8 cellular contexts compared by ENCODE assay signal in genomic region chr12:13864081-13864673, GRCh38.
DNase-seq lines count a peak whose midpoint lies in the region; ATAC-seq and TF ChIP-seq lines count a peak whose summit lies in the region.

No MANE protein-coding gene starts in this region.

- no peak overlapping the region for H2AFZ ChIP-seq in neuronal stem cell (ENCODE audit: low read length)

- DNase-seq in Caki2 (ENCODE audit: low read depth) (peak; percentile 54), HL-60 (ENCODE audit: low read depth in 1 of 2, low spot score in 1 of 2) (peak; percentile 37 to 53), NCI-H774 (lab: John Stamatoyannopoulos, UW) (peak; percentile 36), fibroblast of villous mesenchyme (ENCODE audit: low read depth) (peak; percentile 51), neuronal stem cell (ENCODE audit: low spot score) (peak; percentile 57), tibial nerve (ENCODE audit: low spot score in 2 of 2) (peak; percentile 27 to 46)
- peak; percentile 77 for DNase-seq in activated CD8-positive, alpha-beta memory T cell treated with anti-CD3 and anti-CD28 coated beads, Interleukin-2, amount 50 U/mL, for 48 hours

- no peak overlapping the region for H3K4me3 ChIP-seq in HL-60 (replicated peaks; ENCODE audit: insufficient read depth, low read length)
- H3K4me3 ChIP-seq in fibroblast of villous mesenchyme (ENCODE audit: low read depth, low read length): no peak overlapping the region
- no peak overlapping the region for H3K4me3 ChIP-seq in neuronal stem cell (ENCODE audit: low read length in 2 of 2)
- H3K4me3 ChIP-seq in tibial nerve: no peak overlapping the region

- H3K36me3 ChIP-seq in neuronal stem cell (replicated peaks in 1 of 2; ENCODE audit: control insufficient read depth in 2 of 2, insufficient read depth in 2 of 2, low read length in 2 of 2) (peaks cover 0 to 5% of the 10 kb centered on the region in 2 donors), tibial nerve (no peaks in the 10 kb centered on the region)

- H2BK12ac ChIP-seq in neuronal stem cell (ENCODE audit: low read length): no peak overlapping the region

- TF ChIP-seq CTCF in HL-60 (IDR thresholded peaks at IDR 0.05; ENCODE audit: insufficient read depth, low read length) (peak; percentile 97), fibroblast of villous mesenchyme (IDR thresholded peaks at IDR 0.05; ENCODE audit: insufficient read depth, low read depth, low read length) (peak; percentile 86), tibial nerve (IDR thresholded peaks at IDR 0.05) (peak; percentile 67 to 85 (median 81))

- H3K79me1 ChIP-seq in neuronal stem cell (ENCODE audit: low read depth, low read length): no peaks in the 10 kb centered on the region

- no peak overlapping the region for H3K4me2 ChIP-seq in neuronal stem cell (ENCODE audit: insufficient read depth, low read length, poor library complexity, severe bottlenecking)

- no peak overlapping the region for H3K18ac ChIP-seq in neuronal stem cell (ENCODE audit: low read length)

- no peak overlapping the region for H3K9ac ChIP-seq in neuronal stem cell (ENCODE audit: low read depth, low read length, poor library complexity)

- no peak overlapping the region for H3K23ac ChIP-seq in neuronal stem cell (ENCODE audit: low read depth, low read length, poor library complexity)

- H3K4ac ChIP-seq in neuronal stem cell (ENCODE audit: low read length): no peak overlapping the region

- no peak overlapping the region for H2BK15ac ChIP-seq in neuronal stem cell (ENCODE audit: low read length)

- H2BK120ac ChIP-seq in neuronal stem cell (ENCODE audit: low read depth, low read length): no peak overlapping the region

- H3K27ac ChIP-seq in HL-60 (replicated peaks) (no peak overlapping the region), neuronal stem cell (replicated peaks; ENCODE audit: low read length) (no peak overlapping the region), tibial nerve (no peak overlapping the region)

- no CpG with 5 or more reads among the region's 9 CpGs for WGBS in neuronal stem cell (ENCODE audit: extremely low coverage in 2 of 2, insufficient read length in 2 of 2, insufficient replicate concordance in 1 of 2), 2 donors
- WGBS in tibial nerve, 2 donors: 15 to 17% methylated on average over 9 of the region's 9 CpGs

- H3K27me3 ChIP-seq in HL-60 (ENCODE audit: insufficient read depth, poor library complexity, severe bottlenecking) (peaks cover 5% of the 10 kb centered on the region), neuronal stem cell (ENCODE audit: control insufficient read depth in 3 of 3, insufficient read depth in 3 of 3, low read depth in 1 of 3, low read length in 3 of 3) (no peaks in the 10 kb centered on the region), tibial nerve (no peaks in the 10 kb centered on the region)

- H3K14ac ChIP-seq in neuronal stem cell (ENCODE audit: low read length): no peak overlapping the region

- TF ChIP-seq EP300 in tibial nerve (IDR thresholded peaks at IDR 0.05): no peak

- H2AK5ac ChIP-seq in neuronal stem cell (ENCODE audit: low read depth, low read length): no peak overlapping the region

- peak; percentile 94 for ATAC-seq in GM21360 (IDR thresholded peaks at IDR 0.05; ENCODE audit: unreplicated experiment)

- H3K9me3 ChIP-seq in neuronal stem cell (replicated peaks in 1 of 2; ENCODE audit: control insufficient read depth in 2 of 2, insufficient read depth in 1 of 2, low read depth in 1 of 2, low read length in 2 of 2) (no peaks in the 10 kb centered on the region), tibial nerve (no peaks in the 10 kb centered on the region)

- in situ Hi-C loops in Caki2 (cut with HindIII; ENCODE audit: low pct_unique_long_range_greater_than_20kb, low sequenced_read_pairs): no loop called here

- H3K4me1 ChIP-seq in neuronal stem cell (ENCODE audit: control insufficient read depth in 2 of 2, insufficient read depth in 1 of 2, low read depth in 1 of 2, low read length in 2 of 2) (peaks cover 0 to 5% of the 10 kb centered on the region in 2 donors), tibial nerve (peaks cover 0 to 5% (median 0%) of the 10 kb centered on the region in 4 donors)

- TF ChIP-seq POLR2A in tibial nerve (IDR thresholded peaks at IDR 0.05): no peak

- H2BK5ac ChIP-seq in neuronal stem cell (ENCODE audit: low read length): no peak overlapping the region

- H4K8ac ChIP-seq in neuronal stem cell (ENCODE audit: low read depth, low read length): no peak overlapping the region

- H4K91ac ChIP-seq in neuronal stem cell (ENCODE audit: low read depth, low read length, poor library complexity): no peak overlapping the region
